Comparison of ENCODE assay signal across 9 cellular contexts in genomic region chrX:100648601-100649417, GRCh38. TPM values are rescaled to one million over a fixed set of nuclear protein-coding genes. Genes with fewer than 3 reads are reported as not detected.
DNase-seq lines count a peak whose midpoint lies in the region; ATAC-seq, FAIRE-seq and TF ChIP-seq lines count a peak whose summit lies in the region.
"Had no signal": no experiment of that assay in that cellular context is flagged by ENCODE, and none has a peak within 500 bp of the region (broad histone marks: within the 10 kb centered on the region; RNA-seq: fewer than 3 reads in every experiment).

No MANE protein-coding gene starts in this region.

- DNase-seq in IMR-90 = peak; percentile 84
- DNase-seq in brain pericyte (ENCODE audit: low read depth, low spot score) = peak; percentile 69
- DNase-seq in kidney = no peak
- no peak for DNase-seq in suprapubic skin (ENCODE audit: low spot score in 2 of 2)
- no peak for DNase-seq in activated CD4-positive, alpha-beta T cell treated with anti-CD3 and anti-CD28 coated beads, Interleukin-2, amount 50 U/mL, for 48 hours
- DNase-seq in HuH-7.5 (ENCODE audit: low spot score) = no peak
- no peak for DNase-seq in anterior cingulate cortex (lab: John Stamatoyannopoulos, UW)
- DNase-seq in NCI-H1092 treated with DMSO at 0.1 percent for 48 hours (lab: John Stamatoyannopoulos, UW) = no peak

- H4K8ac ChIP-seq in IMR-90 (ENCODE audit: low read depth in 2 of 2, low read length in 2 of 2) = peak overlapping the region; percentile 57 to 79; a peak in 3 of 4 replicates

- H2BK20ac ChIP-seq in IMR-90 (ENCODE audit: low read depth, low read length) = peak overlapping the region; percentile 69; the same call in 1 of the 2 replicates

- TF ChIP-seq CTCF in IMR-90 (conservative IDR thresholded peaks at IDR 0.05; ENCODE audit: low read depth, low read length) (no peak), kidney (IDR thresholded peaks at IDR 0.05; ENCODE audit: borderline replicate concordance, extremely low read depth, insufficient read depth) (no peak), suprapubic skin (IDR thresholded peaks at IDR 0.05) (no peak)

- no peak overlapping the region for H2AFZ ChIP-seq in IMR-90 (replicated peaks; ENCODE audit: low read length, poor library complexity)

- in situ Hi-C loops in IMR-90 (cut with MboI; ENCODE audit: low sequenced_read_pairs) = no loop called here

- WGBS in IMR-90 (ENCODE audit: extremely low coverage in 2 of 2, insufficient read length in 1 of 2), 2 experiments = no CpG with 5 or more reads among the region's 8 CpGs
- 58% methylated on average over 8 of the region's 8 CpGs for WGBS in suprapubic skin

- peak overlapping the region; percentile 78 for H4K91ac ChIP-seq in IMR-90 (ENCODE audit: insufficient read depth, low read depth, low read length)

- FAIRE-seq in kidney (lab: Jason Lieb, UNC) = no peak
- FAIRE-seq: GM12878 had no signal

- H3K4me1 ChIP-seq in IMR-90 (ENCODE audit: control insufficient read depth, insufficient read depth, low read length) (peaks cover 20% of the 10 kb centered on the region), kidney (ENCODE audit: control insufficient read depth in 1 of 2, insufficient read depth in 1 of 2, low read depth in 1 of 2, low read length in 2 of 2) (no peaks in the 10 kb centered on the region), suprapubic skin (peaks cover 16% of the 10 kb centered on the region)

- TF ChIP-seq EP300 in suprapubic skin (IDR thresholded peaks at IDR 0.05) = no peak

- peak overlapping the region; percentile 86 for H2BK120ac ChIP-seq in IMR-90 (ENCODE audit: low read depth, low read length)

- H4K20me1 ChIP-seq in IMR-90 (ENCODE audit: insufficient read depth, low read length) = no peaks in the 10 kb centered on the region

- intact Hi-C loops in IMR-90 (cut with micrococcal nuclease) (no loop called here), kidney (cut with DNase I) (no loop called here)

- H3K18ac ChIP-seq in IMR-90 (ENCODE audit: low read depth, low read length) = peak overlapping the region; percentile 96

- H2BK15ac ChIP-seq in IMR-90 (ENCODE audit: low read depth, low read length) = peak overlapping the region; percentile 59; the same call in 2 of the 3 replicates

- H3K56ac ChIP-seq in IMR-90 (ENCODE audit: extremely low read depth, insufficient read depth, low read length) = peak overlapping the region; percentile 40

- H3K79me1 ChIP-seq in IMR-90 (ENCODE audit: low read depth in 1 of 2, low read length in 2 of 2) = peaks cover 0 to 11% of the 10 kb centered on the region in 2 experiments; a peak in 2 of 4 replicates

- TF ChIP-seq RAD21 in IMR-90 (IDR thresholded peaks at IDR 0.05; ENCODE audit: low read length) = no peak

- H3K23ac ChIP-seq in IMR-90 (ENCODE audit: low read depth, low read length) = peak overlapping the region; percentile 83

- dilution Hi-C loops in IMR-90 (cut with HindIII; ENCODE audit: low sequenced_read_pairs, unreplicated experiment) = no loop called here

- peak overlapping the region; percentile 90 for H4K5ac ChIP-seq in IMR-90 (ENCODE audit: low read depth, low read length)

- H3K27ac ChIP-seq in IMR-90 (ENCODE audit: insufficient read depth, low read length) (peak overlapping the region; percentile 96), kidney (ENCODE audit: low read depth in 2 of 2, low read length in 2 of 2) (peak overlapping the region; percentile 47 to 59), suprapubic skin (peak overlapping the region; percentile 83)

- H3K9me1 ChIP-seq in IMR-90 (ENCODE audit: insufficient read depth, low read length) = peaks cover 8% of the 10 kb centered on the region

- H3K36me3 ChIP-seq in IMR-90 (ENCODE audit: control insufficient read depth, insufficient read depth, low read length) (0 out of 2 replicates have a peak, but pooled peaks cover 1% of the 10 kb centered on the region), kidney (ENCODE audit: control insufficient read depth in 1 of 2, insufficient read depth in 2 of 2, low read length in 2 of 2) (no peaks in the 10 kb centered on the region), suprapubic skin (no peaks in the 10 kb centered on the region)

- POLR2A ChIA-PET in IMR-90 (lab: Charles Lee; ENCODE audit: unreplicated experiment) = interaction anchor here (0.5 to 1.1 kb wide), 3 partner anchors 11 to 177 kb away, joined by 3 to 12 read pairs (median 3); partner anchors contain the start of gene TSPAN6

- H3K4me3 ChIP-seq in IMR-90 (ENCODE audit: insufficient read depth, low read depth, low read length) (no peak overlapping the region), kidney (ENCODE audit: low read length in 2 of 2) (no peak overlapping the region), suprapubic skin (no peak overlapping the region)
- H3K4me3 ChIP-seq: GM12878 had no signal

- H2AK9ac ChIP-seq in IMR-90 (replicated peaks; ENCODE audit: low read depth, low read length, poor library complexity) = peak overlapping the region; percentile 44

- CTCF ChIA-PET in IMR-90 (lab: Yijun Ruan, JAX) = interaction anchor here (1.0 to 1.8 kb wide), 4 partner anchors 12 to 36 kb away, joined by 3 to 8 read pairs (median 5); no protein-coding TSS in a partner anchor

- H3K4me2 ChIP-seq in IMR-90 (ENCODE audit: low read depth, low read length) = peak overlapping the region; percentile 67

- peak; percentile 43 for ATAC-seq in IMR-90 (ENCODE audit: low read depth)
- ATAC-seq: GM12878 had no signal

- H2BK5ac ChIP-seq in IMR-90 (ENCODE audit: low read depth, low read length, poor library complexity, severe bottlenecking) = peak overlapping the region; percentile 93

- no peaks in the 10 kb centered on the region for H3K27me3 ChIP-seq in IMR-90 (ENCODE audit: control insufficient read depth, insufficient read depth, low read length)
- no peaks in the 10 kb centered on the region for H3K27me3 ChIP-seq in suprapubic skin

- TF ChIP-seq POLR2A in IMR-90 (IDR thresholded peaks at IDR 0.05; ENCODE audit: low read depth, low read length) (peak; percentile 45), suprapubic skin (IDR thresholded peaks at IDR 0.05) (no peak)

- H3K9ac ChIP-seq in IMR-90 (ENCODE audit: low read depth, low read length) (peak overlapping the region; percentile 77), kidney (ENCODE audit: low read length in 2 of 2) (no peak overlapping the region)

- H3K14ac ChIP-seq in IMR-90 (replicated peaks; ENCODE audit: low read depth, low read length) = peak overlapping the region; percentile 61

- H3K4ac ChIP-seq in IMR-90 (ENCODE audit: low read depth, low read length) = peak overlapping the region; percentile 90

- BruUV-seq in IMR-90 (replicated peaks; lab: Mats Ljungman, UMichigan) = no TSS peak

- H3K9me3 ChIP-seq in IMR-90 (ENCODE audit: control insufficient read depth, insufficient read depth, low read length) (no peaks in the 10 kb centered on the region), kidney (ENCODE audit: control insufficient read depth in 1 of 2, low read length in 2 of 2) (no peaks in the 10 kb centered on the region), suprapubic skin (no peaks in the 10 kb centered on the region)

- peak overlapping the region; percentile 83 for H2AK5ac ChIP-seq in IMR-90 (ENCODE audit: low read depth, low read length)

TF ChIP-seq in IMR-90, 13 proteins besides CTCF, POLR2A, EP300 and RAD21:
- no peak for TF ChIP-seq NFE2L2 (IDR thresholded peaks at IDR 0.05; ENCODE audit: low read depth, low read length)
- no peak for TF ChIP-seq MAFK (IDR thresholded peaks at IDR 0.05; ENCODE audit: low read depth, low read length)
- no peak for TF ChIP-seq SMC3 (IDR thresholded peaks at IDR 0.05; ENCODE audit: low read depth, low read length)
- TF ChIP-seq CHD1 (IDR thresholded peaks at IDR 0.05; ENCODE audit: low read depth, low read length) = no peak
- TF ChIP-seq, protein P1, sequence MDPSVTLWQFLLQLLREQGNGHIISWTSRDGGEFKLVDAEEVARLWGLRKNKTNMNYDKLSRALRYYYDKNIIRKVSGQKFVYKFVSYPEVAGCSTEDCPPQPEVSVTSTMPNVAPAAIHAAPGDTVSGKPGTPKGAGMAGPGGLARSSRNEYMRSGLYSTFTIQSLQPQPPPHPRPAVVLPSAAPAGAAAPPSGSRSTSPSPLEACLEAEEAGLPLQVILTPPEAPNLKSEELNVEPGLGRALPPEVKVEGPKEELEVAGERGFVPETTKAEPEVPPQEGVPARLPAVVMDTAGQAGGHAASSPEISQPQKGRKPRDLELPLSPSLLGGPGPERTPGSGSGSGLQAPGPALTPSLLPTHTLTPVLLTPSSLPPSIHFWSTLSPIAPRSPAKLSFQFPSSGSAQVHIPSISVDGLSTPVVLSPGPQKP (IDR thresholded peaks at IDR 0.05; ENCODE audit: borderline replicate concordance, low read depth, low read length) = no peak
- no peak for TF ChIP-seq CEBPB (IDR thresholded peaks at IDR 0.05; ENCODE audit: low read depth, low read length)
TF ChIP-seq in IMR-90: peak in this region for 0.

RNA-seq across cellular contexts. Expression of gene SRPX2, which starts 4.8 kb away (rescaled TPM):
- total RNA-seq in IMR-90 (2012; rRNA removed) (14.4 and 20.6 TPM in 2 replicates), kidney (3.2 TPM), suprapubic skin (10 to 100 TPM in 1 of 4 donors, 1 to 10 TPM in 3; 2.8 to 15.2 (median 7.5) TPM)
- polyA plus RNA-seq in IMR-90 (2012; rRNA removed) (43.1 and 45.0 TPM in 2 replicates), kidney (ENCODE audit: insufficient read depth, low read depth, low replicate concordance) (4.5 TPM)
- polyA plus RNA-seq in IMR-90 (2012; cell fraction: cytosol; rRNA removed) = 43.5 and 50.6 TPM in 2 replicates
- 70.2 and 72.3 TPM in 2 replicates for polyA plus RNA-seq in IMR-90 (2012; cell fraction: nucleus; rRNA removed; ENCODE audit: low replicate concordance)
- total RNA-seq: GM12878 had no signal
- polyA plus RNA-seq: GM12878 had no signal

RNA-seq across cellular contexts. Expression of gene TSPAN6, which starts 12.2 kb away (rescaled TPM):
- 20.1 and 36.1 TPM in 2 replicates for total RNA-seq in IMR-90 (2012; rRNA removed)
- polyA plus RNA-seq in IMR-90 (2012; rRNA removed) = 12.7 and 16.1 TPM in 2 replicates
- polyA plus RNA-seq in IMR-90 (2012; cell fraction: cytosol; rRNA removed) = 4.9 and 5.0 TPM in 2 replicates
- 1.2 and 5.6 TPM in 2 replicates for polyA plus RNA-seq in IMR-90 (2012; cell fraction: nucleus; rRNA removed; ENCODE audit: low replicate concordance)
- total RNA-seq in kidney = 27.8 TPM
- 60.1 TPM for polyA plus RNA-seq in kidney (ENCODE audit: insufficient read depth, low read depth, low replicate concordance)
- total RNA-seq in suprapubic skin = 10 to 100 TPM; 10.8 to 17.0 (median 14.8) TPM

Comparison
In these comparisons a context has a peak if more than half of its experiments do, and no peak if none do; other contexts are left out.
1. DNase-seq: peak in IMR-90 (single experiment) and brain pericyte (single experiment); none in kidney (single experiment), suprapubic skin (0 of 2), activated CD4-positive, alpha-beta T cell treated with anti-CD3 and anti-CD28 coated beads, Interleukin-2, amount 50 U/mL, for 48 hours (0 of 2), HuH-7.5 (single experiment), anterior cingulate cortex (0 of 58) and NCI-H1092 treated with DMSO at 0.1 percent for 48 hours (single experiment).
2. Peak in every context shown above with its lines, with median percentiles within 50 percentile points of each other: H3K27ac ChIP-seq.